Comparison of ENCODE assay signal across 15 cellular contexts in genomic region chr2:9106338-9107167, GRCh38.
DNase-seq lines count a peak whose midpoint lies in the region; ATAC-seq, FAIRE-seq and TF ChIP-seq lines count a peak whose summit lies in the region.
"Had no signal": no experiment of that assay in that cellular context is flagged by ENCODE, and none has a peak within 500 bp of the region (broad histone marks: within the 10 kb centered on the region; RNA-seq: fewer than 3 reads in every experiment).

No MANE protein-coding gene starts in this region.

- H3K4me3 Mint-ChIP-seq in astrocyte (ENCODE audit: unreplicated experiment), result no peak overlapping the region

- FAIRE-seq in astrocyte (lab: Jason Lieb, UNC), result no peak
- FAIRE-seq: GM12878 had no signal

- DNase-seq in NCI-H146 (lab: John Stamatoyannopoulos, UW) (peak; percentile 93), astrocyte (ENCODE audit: low read depth) (peak; percentile 60), lower lobe of right lung (no peak), NCI-H526 treated with DMSO at 0.1 percent for 48 hours (lab: John Stamatoyannopoulos, UW) (no peak), head of caudate nucleus (no peak), NOMO-1 treated with DMSO at 0.1 percent for 48 hours (lab: John Stamatoyannopoulos, UW; ENCODE audit: unreplicated experiment) (no peak)
- DNase-seq: activated CD4-positive, alpha-beta T cell treated with anti-CD3 and anti-CD28 coated beads, Interleukin-2, amount 50 U/mL, for 1 hour; DND-41; NCI-H187; psoas muscle; stimulated activated CD4-positive, alpha-beta T cell treated with anti-CD3 and anti-CD28 coated beads, Interleukin-2, amount 100 ng/mL, for 24 hours; T-helper 9 cell had no signal

- peak overlapping the region in 8 of 11 experiments; percentile 1 to 80 (median 62); a peak in 13 of 22 replicates for H3K4me2 ChIP-seq in BLaER1 treated with 17β-estradiol and CSF1 and Interleukin-3, amounts not matched to agents 10 nM and 100 nM
- no peak overlapping the region for H3K4me2 ChIP-seq in astrocyte (ENCODE audit: low read length)

- no peaks in the 10 kb centered on the region for H3K36me3 ChIP-seq in BLaER1 treated with 17β-estradiol and CSF1 and Interleukin-3, amounts not matched to agents 10 nM and 100 nM
- H3K36me3 ChIP-seq in astrocyte (ENCODE audit: insufficient read depth, low read length) (no peaks in the 10 kb centered on the region), lower lobe of right lung (no peaks in the 10 kb centered on the region)

- intact Hi-C loops in lower lobe of right lung (cut with DNase I), result no loop called here
- intact Hi-C loops in head of caudate nucleus (cut with DNase I), result no loop called here

- no peaks in the 10 kb centered on the region for H3K36me3 Mint-ChIP-seq in astrocyte (ENCODE audit: low read depth, unreplicated experiment)

- peaks cover 25% of the 10 kb centered on the region for H3K4me1 Mint-ChIP-seq in astrocyte (ENCODE audit: low read depth, unreplicated experiment)

- no peaks in the 10 kb centered on the region for H4K20me1 ChIP-seq in BLaER1 treated with 17β-estradiol and CSF1 and Interleukin-3, amounts not matched to agents 10 nM and 100 nM
- H4K20me1 ChIP-seq in astrocyte (ENCODE audit: insufficient read depth, low read length), result no peaks in the 10 kb centered on the region

- peaks cover 2% of the 10 kb centered on the region for H3K9me3 Mint-ChIP-seq in astrocyte (ENCODE audit: unreplicated experiment)

- no peak overlapping the region for H3K4me3 ChIP-seq in BLaER1 treated with 17β-estradiol and CSF1 and Interleukin-3, amounts not matched to agents 10 nM and 100 nM
- H3K4me3 ChIP-seq in astrocyte (ENCODE audit: insufficient read depth, low read depth, low read length), result no peak overlapping the region
- no peak overlapping the region for H3K4me3 ChIP-seq in lower lobe of right lung
- H3K4me3 ChIP-seq: GM12878, psoas muscle had no signal

- TF ChIP-seq CTCF in astrocyte (IDR thresholded peaks at IDR 0.05; ENCODE audit: insufficient read depth, low read depth, low read length), result no peak
- TF ChIP-seq CTCF in lower lobe of right lung (IDR thresholded peaks at IDR 0.05), result no peak

- H3K9me3 ChIP-seq in BLaER1 treated with 17β-estradiol and CSF1 and Interleukin-3, amounts not matched to agents 10 nM and 100 nM (replicated peaks in 1 of 11), result no peaks in the 10 kb centered on the region
- H3K9me3 ChIP-seq in astrocyte (ENCODE audit: insufficient read depth, low read depth, low read length) (no peaks in the 10 kb centered on the region), lower lobe of right lung (no peaks in the 10 kb centered on the region)
- H3K9me3 ChIP-seq: psoas muscle had no signal

- peaks cover 0 to 57% (median 33%) of the 10 kb centered on the region in 10 experiments; a peak in 15 of 20 replicates for H3K4me1 ChIP-seq in BLaER1 treated with 17β-estradiol and CSF1 and Interleukin-3, amounts not matched to agents 10 nM and 100 nM
- H3K4me1 ChIP-seq in astrocyte (ENCODE audit: insufficient read depth, low read length) (peaks cover 19% of the 10 kb centered on the region), lower lobe of right lung (peaks cover 30% of the 10 kb centered on the region)
- H3K4me1 ChIP-seq: psoas muscle had no signal

- ATAC-seq in lower lobe of right lung, result no peak
- no peak for ATAC-seq in HG03571 (IDR thresholded peaks at IDR 0.05; ENCODE audit: unreplicated experiment)
- ATAC-seq: GM12878, psoas muscle had no signal

- no peaks in the 10 kb centered on the region for H3K79me2 ChIP-seq in astrocyte (ENCODE audit: insufficient read depth, low read length)

- H3K9ac ChIP-seq in BLaER1 treated with 17β-estradiol and CSF1 and Interleukin-3, amounts not matched to agents 10 nM and 100 nM, result no peak overlapping the region
- no peak overlapping the region for H3K9ac ChIP-seq in astrocyte (ENCODE audit: low read length)

- H3K27ac Mint-ChIP-seq in astrocyte (ENCODE audit: unreplicated experiment), result no peak overlapping the region

- no peak overlapping the region for H2AFZ ChIP-seq in astrocyte (ENCODE audit: low read depth, low read length)

- H3K27me3 Mint-ChIP-seq in astrocyte (ENCODE audit: low read depth, unreplicated experiment), result peaks cover 22% of the 10 kb centered on the region

- peaks cover 0 to 15% (median 14%) of the 10 kb centered on the region in 11 experiments; a peak in 10 of 22 replicates for H3K27me3 ChIP-seq in BLaER1 treated with 17β-estradiol and CSF1 and Interleukin-3, amounts not matched to agents 10 nM and 100 nM
- H3K27me3 ChIP-seq in astrocyte (ENCODE audit: insufficient read depth, low read length) (no peaks in the 10 kb centered on the region), lower lobe of right lung (ENCODE audit: low read depth) (no peaks in the 10 kb centered on the region)

- H3K27ac ChIP-seq in BLaER1 treated with 17β-estradiol and CSF1 and Interleukin-3, amounts not matched to agents 10 nM and 100 nM, result no peak overlapping the region
- H3K27ac ChIP-seq in astrocyte (ENCODE audit: low read depth, low read length) (no peak overlapping the region), lower lobe of right lung (peak overlapping the region; percentile 24)
- H3K27ac ChIP-seq: psoas muscle had no signal

Comparison
In these comparisons a context has a peak if more than half of its experiments do, and no peak if none do; other contexts are left out.
1. DNase-seq: peak in NCI-H146 (single experiment) and astrocyte (single experiment); none in lower lobe of right lung (single experiment), NCI-H526 treated with DMSO at 0.1 percent for 48 hours (single experiment), head of caudate nucleus (0 of 42) and NOMO-1 treated with DMSO at 0.1 percent for 48 hours (single experiment).